ENCODE assay signal across 4 cellular contexts in the genomic region with DNA sequence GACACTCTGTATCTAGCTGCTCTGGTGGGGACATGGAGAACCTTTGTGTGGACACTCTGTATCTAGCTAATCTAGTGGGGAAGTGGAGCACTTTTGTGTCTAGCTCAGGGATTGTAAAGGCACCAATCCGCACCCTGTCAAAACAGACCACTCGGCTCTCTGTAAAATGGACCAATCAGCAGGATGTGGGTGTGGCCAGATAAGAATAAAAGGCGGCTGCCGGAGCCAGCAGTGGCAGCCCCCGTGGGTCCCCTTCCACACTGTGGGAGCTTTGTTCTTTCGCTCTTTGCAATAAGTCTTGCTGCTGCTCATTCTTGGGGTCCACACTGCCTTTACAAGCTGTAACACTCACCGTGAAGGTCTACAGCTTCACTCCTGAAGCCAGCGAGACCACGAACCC. TPM values are rescaled to one million over a fixed set of nuclear protein-coding genes. Genes with fewer than 3 reads are reported as not detected.
"Had no signal": no experiment of that assay in that cellular context is flagged by ENCODE, and none has a peak within 500 bp of the region (broad histone marks: within the 10 kb centered on the region; RNA-seq: fewer than 3 reads in every experiment).

No MANE protein-coding gene starts in this region.

RNA-seq across cellular contexts. Expression of gene GPX6, which starts 3.2 kb away (rescaled TPM):
- total RNA-seq: HepG2, HT-29, IMR-90 had no signal
- polyA plus RNA-seq: HepG2, IgD-negative memory B cell, IMR-90 had no signal

RNA-seq across cellular contexts. Expression of gene GPX5, which starts 13.3 kb away (rescaled TPM):
- total RNA-seq: HepG2, HT-29, IMR-90 had no signal
- polyA plus RNA-seq: HepG2, IgD-negative memory B cell, IMR-90 had no signal
